In the genomic region with DNA sequence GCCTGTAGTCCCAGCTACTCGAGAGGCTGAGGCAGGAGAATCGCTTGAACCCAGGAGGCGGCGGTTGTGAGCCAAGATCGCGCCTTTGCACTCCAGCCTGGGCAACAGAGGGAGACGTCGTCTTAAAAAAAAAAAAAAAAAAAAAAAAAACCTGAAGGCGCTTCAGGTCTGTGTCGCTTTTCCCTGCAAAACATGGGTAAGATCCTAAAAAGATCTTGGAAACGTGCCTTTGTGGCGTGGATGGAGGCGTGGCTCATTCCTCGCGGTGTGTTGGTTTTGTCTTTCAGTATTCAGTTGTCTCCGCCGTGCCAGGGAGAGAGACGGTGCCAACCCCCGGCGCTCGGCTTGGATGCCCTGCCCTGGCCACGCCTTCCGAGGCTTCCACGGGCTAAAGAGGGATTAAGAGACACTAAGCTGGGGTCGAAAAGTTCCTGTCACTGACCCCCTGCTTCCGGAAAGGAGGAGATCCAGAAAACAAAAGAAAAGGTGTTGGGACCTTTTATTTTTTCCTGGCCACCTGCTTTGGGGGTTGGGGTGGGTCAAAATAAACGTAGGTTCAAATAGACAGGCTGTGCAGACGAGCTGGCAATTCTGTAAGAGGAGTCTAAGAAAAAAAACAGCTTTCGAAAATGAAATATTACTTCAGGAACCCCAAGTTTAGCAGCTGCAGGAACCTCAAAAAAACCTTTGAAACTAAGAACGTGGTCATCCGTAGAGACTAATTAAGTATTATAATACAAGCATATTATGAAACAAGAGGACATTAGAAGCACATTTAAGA, we compare ENCODE assay signal across 9 cellular contexts. TPM values are rescaled to one million over a fixed set of nuclear protein-coding genes. Genes with fewer than 3 reads are reported as not detected.
DNase-seq lines count a peak whose midpoint lies in the region; ATAC-seq and TF ChIP-seq lines count a peak whose summit lies in the region.
"Had no signal": no experiment of that assay in that cellular context is flagged by ENCODE, and none has a peak within 500 bp of the region (broad histone marks: within the 10 kb centered on the region; RNA-seq: fewer than 3 reads in every experiment).

No MANE protein-coding gene starts in this region.

- no peak overlapping the region; a peak in 1 of 4 replicates for H3K27ac ChIP-seq in SK-N-SH (ENCODE audit: low read depth in 2 of 2, low read length in 1 of 2)

- no peaks in the 10 kb centered on the region for H3K36me3 ChIP-seq in SK-N-SH (replicated peaks in 1 of 2; ENCODE audit: control insufficient read depth in 1 of 2, insufficient read depth in 2 of 2, low read length in 1 of 2)

- H2AFZ ChIP-seq in SK-N-SH (ENCODE audit: low read depth), result peak overlapping the region; percentile 95

- no peaks in the 10 kb centered on the region for H3K9me2 ChIP-seq in SK-N-SH

- intact Hi-C loops in MCF 10A (cut with micrococcal nuclease), result loop anchor here (1.0 to 5.0 kb wide), 4 partner anchors 19 to 60 kb away; no protein-coding TSS in a partner anchor

- CTCF ChIA-PET in SK-N-SH (lab: Yijun Ruan, JAX) (interaction anchor here (0.7 to 1.0 kb wide), 3 partner anchors 11 to 149 kb away, joined by 3 to 4 read pairs (median 3); partner anchors contain the start of gene CUL5), MCF 10A (lab: Yijun Ruan, JAX) (interaction anchor here (0.6 to 1.6 kb wide), 9 partner anchors 9 to 146 kb away, joined by 3 to 6 read pairs (median 3); no protein-coding TSS in a partner anchor)

- H3K4me3 ChIP-seq in SK-N-SH (ENCODE audit: low read depth in 2 of 2, low read length in 1 of 2), result peak overlapping the region; percentile 72 to 82

- H3K9ac ChIP-seq in SK-N-SH, result peak overlapping the region; percentile 63; the same call in 1 of the 2 replicates

- no TSS peak for BruUV-seq in MCF 10A (replicated peaks; lab: Mats Ljungman, UMichigan)

- H3K27ac Mint-ChIP-seq in MCF 10A (ENCODE audit: low read depth, unreplicated experiment), result peak overlapping the region; percentile 85

- TF ChIP-seq EP300 in SK-N-SH (IDR thresholded peaks at IDR 0.05; ENCODE audit: borderline replicate concordance in 1 of 2, low read depth in 1 of 2, low read length in 1 of 2), result no peak

- DNase-seq in NCI-H2227 (lab: John Stamatoyannopoulos, UW; ENCODE audit: unreplicated experiment) (peak; percentile 10), NCI-H2227 treated with DMSO at 0.1 percent for 48 hours (lab: John Stamatoyannopoulos, UW) (no peak), KBM-7 (peak; percentile 40), SK-N-SH (peak; percentile 55), MCF 10A (ENCODE audit: unreplicated experiment) (peak; percentile 72), left kidney (ENCODE audit: low read depth, low spot score) (peak; percentile 36)
- DNase-seq in stimulated activated CD4-positive, alpha-beta T cell treated with anti-CD3 and anti-CD28 coated beads, Interleukin-4, amount 100 ng/mL, for 4 hours, result peak; percentile 26 to 27
- DNase-seq: DND-41 had no signal

- no peaks in the 10 kb centered on the region for H4K20me1 ChIP-seq in SK-N-SH (ENCODE audit: insufficient read depth)

- in situ Hi-C loops in KBM-7 (cut with MboI; ENCODE audit: low pct_unique_long_range_greater_than_20kb, low sequenced_read_pairs), result no loop called here

- ATAC-seq in GM21576 (IDR thresholded peaks at IDR 0.05; ENCODE audit: unreplicated experiment), result no peak

- H3K27me3 Mint-ChIP-seq in MCF 10A (ENCODE audit: insufficient read depth, unreplicated experiment), result no peaks in the 10 kb centered on the region

- peaks cover 6% of the 10 kb centered on the region for H3F3A ChIP-seq in SK-N-SH (replicated peaks; ENCODE audit: insufficient read depth)

- peaks cover 18% of the 10 kb centered on the region for H3K4me1 Mint-ChIP-seq in MCF 10A (ENCODE audit: insufficient read depth, unreplicated experiment)

- no peak for TF ChIP-seq RAD21 in SK-N-SH (IDR thresholded peaks at IDR 0.05; ENCODE audit: low read length)

- H3K4me1 ChIP-seq in SK-N-SH (ENCODE audit: control insufficient read depth in 1 of 2, insufficient read depth in 2 of 2, low read depth in 1 of 2, low read length in 1 of 2), result peaks cover 4 to 5% of the 10 kb centered on the region in 2 experiments; a peak in 2 of 4 replicates

- no peaks in the 10 kb centered on the region; the same call in 1 of the 2 replicates for H3K27me3 ChIP-seq in SK-N-SH (ENCODE audit: insufficient read depth)

- H3K9me3 Mint-ChIP-seq in MCF 10A (ENCODE audit: unreplicated experiment), result no peaks in the 10 kb centered on the region

- no peak for TF ChIP-seq CTCF in SK-N-SH (IDR thresholded peaks at IDR 0.05)
- no peak for TF ChIP-seq CTCF in MCF 10A (IDR thresholded peaks at IDR 0.05; ENCODE audit: unreplicated experiment)

- POLR2A ChIA-PET in SK-N-SH (lab: Yijun Ruan, JAX) (no interaction called here), MCF 10A (lab: Yijun Ruan, JAX) (interaction anchor here (0.7 to 8.3 kb wide), 12 partner anchors 11 to 294 kb away, joined by 3 to 95 read pairs (median 4); partner anchors contain the start of genes ALKBH8 and CUL5)

- H3K4me2 ChIP-seq in SK-N-SH, result peak overlapping the region; percentile 97

- no peaks in the 10 kb centered on the region; the same call in 1 of the 2 replicates for H3K79me2 ChIP-seq in SK-N-SH (ENCODE audit: insufficient read depth)

- 13% methylated on average over 26 of the region's 31 CpGs for WGBS in SK-N-SH (ENCODE audit: low lambda C conversion rate)

- no peaks in the 10 kb centered on the region for H3K9me3 ChIP-seq in SK-N-SH

- peaks cover 6% of the 10 kb centered on the region for H3K36me3 Mint-ChIP-seq in MCF 10A (ENCODE audit: insufficient read depth, unreplicated experiment)

- H3K4me3 Mint-ChIP-seq in MCF 10A (ENCODE audit: unreplicated experiment), result peak overlapping the region; percentile 91

TF ChIP-seq in SK-N-SH, 30 proteins besides CTCF, POLR2A, EP300 and RAD21:
- TF ChIP-seq, protein P1, sequence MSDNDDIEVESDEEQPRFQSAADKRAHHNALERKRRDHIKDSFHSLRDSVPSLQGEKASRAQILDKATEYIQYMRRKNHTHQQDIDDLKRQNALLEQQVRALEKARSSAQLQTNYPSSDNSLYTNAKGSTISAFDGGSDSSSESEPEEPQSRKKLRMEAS (IDR thresholded peaks at IDR 0.05; ENCODE audit: low read depth), result peak; percentile 58; the same call in 1 of the 2 replicates
- no peak for TF ChIP-seq FOXM1 (IDR thresholded peaks at IDR 0.05; ENCODE audit: low read depth)
- no peak for TF ChIP-seq CHD2 (IDR thresholded peaks at IDR 0.05; ENCODE audit: low read length, partially characterized antibody)

RNA-seq across cellular contexts. Expression of gene SLC35F2, which starts 1.1 kb away (rescaled TPM):
- 12.4 and 14.3 TPM in 2 replicates for polyA plus RNA-seq in SK-N-SH (2012; rRNA removed)
- 13.7 and 14.5 TPM in 2 replicates for polyA plus RNA-seq in SK-N-SH (2012; cell fraction: cytosol; rRNA removed)
- 3.9 and 7.0 TPM in 2 replicates for polyA plus RNA-seq in SK-N-SH (2012; cell fraction: nucleus; rRNA removed)
- 40.3 and 62.4 TPM in 2 replicates for total RNA-seq in MCF 10A (2022)
